Comparison of ENCODE assay signal across 8 cellular contexts in the genomic region with DNA sequence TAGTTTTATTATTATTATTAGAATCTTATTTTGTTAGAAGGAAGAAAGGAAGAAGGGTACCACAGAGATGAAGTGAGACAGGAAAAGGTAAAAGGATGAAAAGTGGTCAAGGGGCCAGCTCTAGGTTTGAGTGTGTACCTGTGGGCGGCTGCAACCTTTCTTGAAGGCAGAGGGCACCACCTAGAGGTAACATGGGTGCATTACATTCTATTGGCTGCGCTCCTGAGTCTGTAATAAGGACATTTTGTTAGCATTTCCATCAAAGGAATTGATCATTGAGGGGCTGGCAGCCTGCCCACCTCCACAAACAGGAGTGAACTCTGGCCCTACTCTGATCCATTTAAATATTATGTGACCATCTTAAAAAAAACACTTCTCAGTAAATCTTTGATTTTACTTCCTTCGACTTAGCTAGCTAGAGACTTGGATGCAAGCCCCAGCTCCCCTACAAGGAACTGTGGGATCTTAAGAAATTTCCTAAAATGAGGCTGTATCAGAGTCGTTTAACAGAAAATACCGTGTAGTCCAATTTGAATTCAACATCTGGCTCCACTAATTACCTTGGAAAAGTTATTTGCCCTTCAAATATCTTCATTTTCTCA.
A peak's percentile ranks its signal among the peaks of the same experiment; 100 is the strongest.
DNase-seq lines count a peak whose midpoint lies in the region; ATAC-seq lines count a peak whose summit lies in the region.

No MANE protein-coding gene starts in this region.

- DNase-seq in EH (ENCODE audit: low read depth) (peak; percentile 42), NCI-H345 (lab: John Stamatoyannopoulos, UW) (peak; percentile 53), amygdala (lab: John Stamatoyannopoulos, UW) (peak in 34 of 56 donors; percentile 0 to 62 (median 8)), iPS DF 19.7 (ENCODE audit: low read depth, low spot score) (peak; percentile 23)
- DNase-seq in stimulated activated CD4-positive, alpha-beta T cell treated with anti-CD3 and anti-CD28 coated beads, Interleukin-4, amount 100 ng/mL, for 24 hours: peak; percentile 4

- ATAC-seq in GM19043 (IDR thresholded peaks at IDR 0.05; ENCODE audit: low read depth, unreplicated experiment) (peak; percentile 86), HG03103 (IDR thresholded peaks at IDR 0.05; ENCODE audit: low read depth, unreplicated experiment) (peak; percentile 94), GM21737 (IDR thresholded peaks at IDR 0.05; ENCODE audit: unreplicated experiment) (no peak)
